16 cellular contexts compared by ENCODE assay signal in genomic region chr1:81209471-81209870, GRCh38.
A peak's percentile ranks its signal among the peaks of the same experiment; 100 is the strongest.
DNase-seq lines count a peak whose midpoint lies in the region; ATAC-seq and TF ChIP-seq lines count a peak whose summit lies in the region.
"Had no signal": no experiment of that assay in that cellular context is flagged by ENCODE, and none has a peak within 500 bp of the region (broad histone marks: within the 10 kb centered on the region; RNA-seq: fewer than 3 reads in every experiment).

No MANE protein-coding gene starts in this region.

- H3K4me1 Mint-ChIP-seq in MCF 10A (ENCODE audit: insufficient read depth, unreplicated experiment), result no peaks in the 10 kb centered on the region
- no peaks in the 10 kb centered on the region for H3K4me1 Mint-ChIP-seq in stimulated activated naive B cell treated with anti-CD40 and anti-IgM and Interleukin-4, amounts not matched to agents 10 μg/mL and 1 μg/mL and 100 μg/mL, for 72 hours

- H3K27me3 Mint-ChIP-seq in MCF 10A (ENCODE audit: insufficient read depth, unreplicated experiment), result no peaks in the 10 kb centered on the region
- no peaks in the 10 kb centered on the region for H3K27me3 Mint-ChIP-seq in stimulated activated naive B cell treated with anti-CD40 and anti-IgM and Interleukin-4, amounts not matched to agents 10 μg/mL and 1 μg/mL and 100 μg/mL, for 72 hours

- CTCF ChIA-PET in mammary epithelial cell (lab: Charles Lee; ENCODE audit: low non-redundant PET) (no interaction called here), MCF 10A (lab: Yijun Ruan, JAX) (interaction anchor here (0.7 kb wide), 1 partner anchor 724 kb away, joined by 3 read pairs; no protein-coding TSS in a partner anchor)

- H2AFZ ChIP-seq in mammary epithelial cell (ENCODE audit: low read depth, low read length) (peak overlapping the region; percentile 56), SU-DHL-6 (ENCODE audit: low read depth, low read length, severe bottlenecking) (peak overlapping the region; percentile 73)

- H3K4me2 ChIP-seq in mammary epithelial cell (ENCODE audit: insufficient read depth, low read depth, low read length), result no peak overlapping the region
- H3K4me2 ChIP-seq in SU-DHL-6 (ENCODE audit: low read depth, low read length, poor library complexity, severe bottlenecking), result peak overlapping the region; percentile 26

- no peaks in the 10 kb centered on the region for H3K79me2 ChIP-seq in mammary epithelial cell (ENCODE audit: insufficient read depth, low read length)
- H3K79me2 ChIP-seq in SU-DHL-6 (ENCODE audit: insufficient read depth, low read length), result no peaks in the 10 kb centered on the region

- no peak for ATAC-seq in stimulated activated naive B cell treated with anti-CD40 and anti-IgM and Interleukin-4, amounts not matched to agents 10 μg/mL and 1 μg/mL and 100 μg/mL, for 72 hours (replicated peaks)
- ATAC-seq in GM21447 (IDR thresholded peaks at IDR 0.05; ENCODE audit: unreplicated experiment) (no peak), HG02610 (IDR thresholded peaks at IDR 0.05; ENCODE audit: unreplicated experiment) (no peak)
- ATAC-seq: CD8-positive, alpha-beta T cell had no signal

- H3K9me3 ChIP-seq in mammary epithelial cell (replicated peaks; ENCODE audit: insufficient read depth, low read length), result no peaks in the 10 kb centered on the region
- no peaks in the 10 kb centered on the region for H3K9me3 ChIP-seq in SU-DHL-6 (ENCODE audit: insufficient read depth, low read length)

- H3K27ac Mint-ChIP-seq in MCF 10A (ENCODE audit: low read depth, unreplicated experiment), result no peak overlapping the region
- no peak overlapping the region for H3K27ac Mint-ChIP-seq in stimulated activated naive B cell treated with anti-CD40 and anti-IgM and Interleukin-4, amounts not matched to agents 10 μg/mL and 1 μg/mL and 100 μg/mL, for 72 hours
- H3K27ac Mint-ChIP-seq: CD8-positive, alpha-beta T cell; HFFc6 had no signal

- no peaks in the 10 kb centered on the region for H3K36me3 ChIP-seq in mammary epithelial cell (ENCODE audit: insufficient read depth, low read length)
- H3K36me3 ChIP-seq in SU-DHL-6 (ENCODE audit: low read length), result no peaks in the 10 kb centered on the region

- H3K27ac ChIP-seq in mammary epithelial cell (ENCODE audit: insufficient read depth, low read depth, low read length), result no peak overlapping the region
- peak overlapping the region; percentile 31; the same call in 1 of the 2 replicates for H3K27ac ChIP-seq in SU-DHL-6 (ENCODE audit: low read depth, low read length)

- H4K20me1 ChIP-seq in mammary epithelial cell (ENCODE audit: insufficient read depth, low read length) (no peaks in the 10 kb centered on the region), SU-DHL-6 (ENCODE audit: low read depth, low read length) (no peaks in the 10 kb centered on the region)

- no peaks in the 10 kb centered on the region for H3K9me3 Mint-ChIP-seq in MCF 10A (ENCODE audit: unreplicated experiment)
- H3K9me3 Mint-ChIP-seq in stimulated activated naive B cell treated with anti-CD40 and anti-IgM and Interleukin-4, amounts not matched to agents 10 μg/mL and 1 μg/mL and 100 μg/mL, for 72 hours, result no peaks in the 10 kb centered on the region
- H3K9me3 Mint-ChIP-seq: HFFc6 had no signal

- no peak overlapping the region for H3K4me3 Mint-ChIP-seq in MCF 10A (ENCODE audit: unreplicated experiment)
- H3K4me3 Mint-ChIP-seq in stimulated activated naive B cell treated with anti-CD40 and anti-IgM and Interleukin-4, amounts not matched to agents 10 μg/mL and 1 μg/mL and 100 μg/mL, for 72 hours, result no peak overlapping the region
- H3K4me3 Mint-ChIP-seq: CD14-positive monocyte; CD8-positive, alpha-beta T cell; HFFc6 had no signal

- WGBS in mammary epithelial cell (ENCODE audit: low coverage, missing lambda C conversion rate), result 0% methylated on average over 1 of the region's 1 CpG

- in situ Hi-C loops in mammary epithelial cell (cut with MboI; ENCODE audit: low sequenced_read_pairs in 2 of 2), result no loop called here

- intact Hi-C loops in mammary epithelial cell (cut with micrococcal nuclease), result no loop called here
- intact Hi-C loops in MCF 10A (cut with micrococcal nuclease), result no loop called here

- POLR2A ChIA-PET in MCF 10A (lab: Yijun Ruan, JAX), result interaction anchor here (0.6 kb wide), 1 partner anchor 35 kb away, joined by 3 read pairs; no protein-coding TSS in a partner anchor

- no TSS peak for BruUV-seq in mammary epithelial cell (replicated peaks; lab: Mats Ljungman, UMichigan)
- no TSS peak for BruUV-seq in MCF 10A (replicated peaks; lab: Mats Ljungman, UMichigan)

- no peaks in the 10 kb centered on the region for H3K27me3 ChIP-seq in mammary epithelial cell (ENCODE audit: insufficient read depth, low read length)
- no peaks in the 10 kb centered on the region for H3K27me3 ChIP-seq in SU-DHL-6 (ENCODE audit: low read length)

- no peak for TF ChIP-seq CTCF in mammary epithelial cell (conservative IDR thresholded peaks at IDR 0.05 in 1 of 2, IDR thresholded peaks at IDR 0.05 in 1 of 2; ENCODE audit: extremely low read depth in 1 of 2, insufficient read depth in 1 of 2, low read depth in 1 of 2, low read length in 2 of 2)
- TF ChIP-seq CTCF in MCF 10A (IDR thresholded peaks at IDR 0.05; ENCODE audit: unreplicated experiment), result no peak
- no peak for TF ChIP-seq CTCF in SU-DHL-6 (IDR thresholded peaks at IDR 0.05; ENCODE audit: insufficient read depth, low read length, poor library complexity, severe bottlenecking)

- dilution Hi-C loops in mammary epithelial cell (cut with HindIII; ENCODE audit: low sequenced_read_pairs), result no loop called here

- H3K36me3 Mint-ChIP-seq in MCF 10A (ENCODE audit: insufficient read depth, unreplicated experiment), result no peaks in the 10 kb centered on the region
- H3K36me3 Mint-ChIP-seq in stimulated activated naive B cell treated with anti-CD40 and anti-IgM and Interleukin-4, amounts not matched to agents 10 μg/mL and 1 μg/mL and 100 μg/mL, for 72 hours, result no peaks in the 10 kb centered on the region
- H3K36me3 Mint-ChIP-seq: CD8-positive, alpha-beta T cell had no signal

- no peaks in the 10 kb centered on the region for H3K9me2 ChIP-seq in SU-DHL-6 (replicated peaks; ENCODE audit: insufficient read depth, low read length)

- H3F3A ChIP-seq in SU-DHL-6 (ENCODE audit: insufficient read depth), result 0 out of 2 replicates have a peak, but pooled peaks cover 1% of the 10 kb centered on the region

- H3K4me3 ChIP-seq in mammary epithelial cell (replicated peaks in 1 of 3; ENCODE audit: insufficient read depth in 1 of 3, low read depth in 2 of 3, low read length in 3 of 3) (no peak overlapping the region), SU-DHL-6 (ENCODE audit: insufficient read depth, low read length, poor library complexity, severe bottlenecking) (no peak overlapping the region)

- H3K4me1 ChIP-seq in mammary epithelial cell (ENCODE audit: insufficient read depth, low read length), result no peaks in the 10 kb centered on the region

- H3K9ac ChIP-seq in mammary epithelial cell (ENCODE audit: insufficient read depth, low read length), result no peak overlapping the region
- no peak overlapping the region for H3K9ac ChIP-seq in SU-DHL-6 (ENCODE audit: low read length)

- no peak for DNase-seq in mammary epithelial cell
- DNase-seq in MCF 10A (ENCODE audit: unreplicated experiment), result no peak
- peak; percentile 25 for DNase-seq in midbrain (lab: John Stamatoyannopoulos, UW)
- DNase-seq in pons (ENCODE audit: low spot score), result peak; percentile 20
- no peak for DNase-seq in stimulated activated naive B cell treated with anti-CD40 and anti-IgM and Interleukin-4, amounts not matched to agents 10 μg/mL and 1 μg/mL and 100 μg/mL, for 72 hours
- DNase-seq: CD8-positive, alpha-beta T cell; COR-L47; DND-41; GF-D8; HCEC 1CT; HFFc6; IMR-90 had no signal

Comparison
In these comparisons a context has a peak if more than half of its experiments do, and no peak if none do; other contexts are left out.
1. DNase-seq: peak in midbrain (single experiment) and pons (single experiment); none in mammary epithelial cell (single experiment), MCF 10A (single experiment) and stimulated activated naive B cell treated with anti-CD40 and anti-IgM and Interleukin-4, amounts not matched to agents 10 μg/mL and 1 μg/mL and 100 μg/mL, for 72 hours (single experiment).